ENCODE assay signal across 18 cellular contexts in genomic region chr3:196232154-196232881, GRCh38. TPM values are rescaled to one million over a fixed set of nuclear protein-coding genes. Genes with fewer than 3 reads are reported as not detected.
A peak's percentile ranks its signal among the peaks of the same experiment; 100 is the strongest.
DNase-seq lines count a peak whose midpoint lies in the region; ATAC-seq, FAIRE-seq and TF ChIP-seq lines count a peak whose summit lies in the region.
"Had no signal": no experiment of that assay in that cellular context is flagged by ENCODE, and none has a peak within 500 bp of the region (broad histone marks: within the 10 kb centered on the region; RNA-seq: fewer than 3 reads in every experiment).

No MANE protein-coding gene starts in this region.

- H3K9me3 ChIP-seq in BLaER1 treated with 17β-estradiol and CSF1 and Interleukin-3, amounts not matched to agents 10 nM and 100 nM (replicated peaks in 1 of 11): no peaks in the 10 kb centered on the region
- H3K9me3 ChIP-seq in lower lobe of right lung (no peaks in the 10 kb centered on the region), small intestine (ENCODE audit: control insufficient read depth, low read depth) (no peaks in the 10 kb centered on the region), tibial nerve (no peaks in the 10 kb centered on the region)

- no peak for FAIRE-seq in small intestine (lab: Jason Lieb, UNC)

- peak overlapping the region in 1 of 11 experiments; percentile 2; a peak in 1 of 22 replicates for H3K9ac ChIP-seq in BLaER1 treated with 17β-estradiol and CSF1 and Interleukin-3, amounts not matched to agents 10 nM and 100 nM

- peaks cover 27 to 37% (median 31%) of the 10 kb centered on the region in 10 experiments for H3K4me1 ChIP-seq in BLaER1 treated with 17β-estradiol and CSF1 and Interleukin-3, amounts not matched to agents 10 nM and 100 nM
- H3K4me1 ChIP-seq in lower lobe of right lung (no peaks in the 10 kb centered on the region), small intestine (ENCODE audit: control insufficient read depth in 2 of 2, insufficient read depth in 1 of 2, low read depth in 1 of 2, low read length in 1 of 2) (no peaks in the 10 kb centered on the region), tibial nerve (peaks cover 0 to 15% (median 0%) of the 10 kb centered on the region in 4 donors)

- TF ChIP-seq EP300 in tibial nerve (IDR thresholded peaks at IDR 0.05): no peak

- TF ChIP-seq POLR2A in tibial nerve (IDR thresholded peaks at IDR 0.05): no peak

- H3K36me3 ChIP-seq in BLaER1 treated with 17β-estradiol and CSF1 and Interleukin-3, amounts not matched to agents 10 nM and 100 nM: peaks cover 0 to 39% (median 17%) of the 10 kb centered on the region in 11 experiments; a peak in 16 of 22 replicates
- peaks cover 20% of the 10 kb centered on the region for H3K36me3 ChIP-seq in lower lobe of right lung
- H3K36me3 ChIP-seq in small intestine (ENCODE audit: control insufficient read depth in 2 of 2, insufficient read depth in 2 of 2, low read length in 2 of 2): peaks cover 2 to 4% of the 10 kb centered on the region in 2 donors
- H3K36me3 ChIP-seq in tibial nerve: peaks cover 0 to 24% (median 0%) of the 10 kb centered on the region in 3 donors
- H3K36me3 ChIP-seq: cardiac muscle cell had no signal

- intact Hi-C loops in lower lobe of right lung (cut with DNase I): no loop called here

- no peak overlapping the region for H3K4me3 ChIP-seq in BLaER1 treated with 17β-estradiol and CSF1 and Interleukin-3, amounts not matched to agents 10 nM and 100 nM
- no peak overlapping the region for H3K4me3 ChIP-seq in lower lobe of right lung
- no peak overlapping the region for H3K4me3 ChIP-seq in small intestine (ENCODE audit: low read depth in 1 of 2, low read length in 2 of 2)
- H3K4me3 ChIP-seq in tibial nerve: no peak overlapping the region
- H3K4me3 ChIP-seq: cardiac muscle cell had no signal

- H3K27ac ChIP-seq in BLaER1 treated with 17β-estradiol and CSF1 and Interleukin-3, amounts not matched to agents 10 nM and 100 nM: peak overlapping the region in 6 of 11 experiments; percentile 2 to 55 (median 22); a peak in 7 of 22 replicates
- H3K27ac ChIP-seq in lower lobe of right lung: no peak overlapping the region
- H3K27ac ChIP-seq in small intestine (ENCODE audit: low read depth in 1 of 2, low read length in 1 of 2): no peak overlapping the region
- no peak overlapping the region for H3K27ac ChIP-seq in tibial nerve
- H3K27ac ChIP-seq: cardiac muscle cell, VCaP had no signal

- 89 to 94% (median 92%) methylated on average over 12 of the region's 12 CpGs for WGBS in small intestine, 3 donors
- 91 to 95% methylated on average over 12 of the region's 12 CpGs for WGBS in tibial nerve, 2 donors

- no peaks in the 10 kb centered on the region for H3K27me3 ChIP-seq in BLaER1 treated with 17β-estradiol and CSF1 and Interleukin-3, amounts not matched to agents 10 nM and 100 nM
- H3K27me3 ChIP-seq in lower lobe of right lung (ENCODE audit: low read depth) (no peaks in the 10 kb centered on the region), small intestine (ENCODE audit: control insufficient read depth in 2 of 2, insufficient read depth in 2 of 2, low read length in 2 of 2) (no peaks in the 10 kb centered on the region), tibial nerve (no peaks in the 10 kb centered on the region)
- H3K27me3 ChIP-seq: cardiac muscle cell had no signal

- DNase-seq in lower lobe of right lung (no peak), small intestine (no peak), tibial nerve (ENCODE audit: low spot score in 2 of 2) (no peak), HUDEP-2 (lab: John Stamatoyannopoulos, UW; ENCODE audit: unreplicated experiment in 76 of 76) (no peak)
- DNase-seq: DMS153, foreskin melanocyte, mesendoderm, NCI-H1417 treated with DMSO at 0.1 percent for 48 hours, NCI-H446 had no signal

- peak overlapping the region; percentile 48 to 87 (median 70) for H3K4me2 ChIP-seq in BLaER1 treated with 17β-estradiol and CSF1 and Interleukin-3, amounts not matched to agents 10 nM and 100 nM

- ATAC-seq in GM18907 (IDR thresholded peaks at IDR 0.05; ENCODE audit: unreplicated experiment) (peak; percentile 56), HG02973 (IDR thresholded peaks at IDR 0.05; ENCODE audit: unreplicated experiment) (peak; percentile 75), lower lobe of right lung (peak; percentile 14 to 24), GM19452 (IDR thresholded peaks at IDR 0.05; ENCODE audit: unreplicated experiment) (no peak)
- ATAC-seq: Panc1 had no signal

- H4K20me1 ChIP-seq in BLaER1 treated with 17β-estradiol and CSF1 and Interleukin-3, amounts not matched to agents 10 nM and 100 nM: peaks cover 0 to 25% (median 0%) of the 10 kb centered on the region in 11 experiments; a peak in 4 of 22 replicates

- no peak for TF ChIP-seq CTCF in lower lobe of right lung (IDR thresholded peaks at IDR 0.05)
- no peak for TF ChIP-seq CTCF in tibial nerve (IDR thresholded peaks at IDR 0.05)

RNA-seq across cellular contexts. Expression of gene SLC51A, which starts 16.0 kb away (rescaled TPM):
- total RNA-seq in lower lobe of right lung (1.3 TPM), tibial nerve (under 1 TPM in 2 of 4 donors, not detected in 2; 0.30 to 0.66 TPM)
- polyA plus RNA-seq in small intestine: 100 to 1,000 TPM in 2 of 3 donors, 10 to 100 TPM in 1; 25.0 to 143 (median 117) TPM
- total RNA-seq: cardiac muscle cell, osteocyte had no signal

RNA-seq across cellular contexts. Expression of gene ZDHHC19, which starts 21.1 kb away (rescaled TPM):
- total RNA-seq in lower lobe of right lung (1.0 TPM), tibial nerve (not detected)
- under 1 TPM in 1 of 3 donors, not detected in 2; 0.22 TPM for polyA plus RNA-seq in small intestine
- total RNA-seq: osteocyte, skeletal muscle tissue had no signal

RNA-seq across cellular contexts. Expression of gene PCYT1A, which starts 55.2 kb away (rescaled TPM):
- total RNA-seq in lower lobe of right lung (56.1 TPM), tibial nerve (10 to 100 TPM; 51.9 to 98.1 (median 73.0) TPM)
- polyA plus RNA-seq in small intestine: 10 to 100 TPM; 47.0 to 92.8 (median 48.9) TPM

Comparison
In these comparisons a context has a peak if more than half of its experiments do, and no peak if none do; other contexts are left out.
1. H3K27ac ChIP-seq: peak in BLaER1 treated with 17β-estradiol and CSF1 and Interleukin-3, amounts not matched to agents 10 nM and 100 nM (6 of 11); none in lower lobe of right lung (single experiment), small intestine (0 of 2) and tibial nerve (0 of 4).